ENCODE assay signal across 1 cellular context in the genomic region with DNA sequence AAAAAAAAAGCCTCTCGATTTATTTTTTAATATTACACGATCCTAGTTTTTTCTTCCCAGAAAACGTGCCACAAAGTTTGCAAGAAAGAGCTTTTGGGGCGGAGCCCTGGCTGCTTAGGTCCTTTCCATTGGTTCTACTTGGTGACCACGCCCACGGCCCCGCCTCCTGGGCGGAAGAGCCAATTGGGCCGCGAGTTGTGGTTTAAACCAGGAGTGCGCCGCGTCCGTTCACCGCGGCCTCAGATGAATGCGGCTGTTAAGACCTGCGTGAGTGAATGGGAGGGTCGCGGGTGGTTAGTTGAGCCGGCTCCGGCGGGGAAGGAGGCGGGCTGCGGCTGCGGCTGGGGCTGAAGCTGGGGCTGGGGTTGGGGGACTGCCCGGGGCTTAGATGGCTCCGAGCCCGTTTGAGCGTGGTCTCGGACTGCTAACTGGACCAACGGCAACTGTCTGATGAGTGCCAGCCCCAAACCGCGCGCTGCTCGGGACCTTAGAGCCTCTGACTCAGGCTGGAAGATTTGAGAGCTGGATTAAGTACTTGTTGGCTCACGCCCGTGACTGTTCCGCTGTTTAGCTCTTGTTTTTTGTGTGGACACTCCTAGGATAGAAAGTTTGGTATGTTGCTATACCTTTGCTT.
A peak's percentile ranks its signal among the peaks of the same experiment; 100 is the strongest.
TF ChIP-seq lines count a peak whose summit lies in the region.

A gene (plus strand): TSS at position 231 of the 634 bp plus-strand sequence. CDS start 458 bp downstream, outside the sequence.

TF ChIP-seq in HepG2, 621 proteins besides CTCF, POLR2A, EP300 and RAD21 (continued from another document and continues in another):
- TF ChIP-seq, protein P1, sequence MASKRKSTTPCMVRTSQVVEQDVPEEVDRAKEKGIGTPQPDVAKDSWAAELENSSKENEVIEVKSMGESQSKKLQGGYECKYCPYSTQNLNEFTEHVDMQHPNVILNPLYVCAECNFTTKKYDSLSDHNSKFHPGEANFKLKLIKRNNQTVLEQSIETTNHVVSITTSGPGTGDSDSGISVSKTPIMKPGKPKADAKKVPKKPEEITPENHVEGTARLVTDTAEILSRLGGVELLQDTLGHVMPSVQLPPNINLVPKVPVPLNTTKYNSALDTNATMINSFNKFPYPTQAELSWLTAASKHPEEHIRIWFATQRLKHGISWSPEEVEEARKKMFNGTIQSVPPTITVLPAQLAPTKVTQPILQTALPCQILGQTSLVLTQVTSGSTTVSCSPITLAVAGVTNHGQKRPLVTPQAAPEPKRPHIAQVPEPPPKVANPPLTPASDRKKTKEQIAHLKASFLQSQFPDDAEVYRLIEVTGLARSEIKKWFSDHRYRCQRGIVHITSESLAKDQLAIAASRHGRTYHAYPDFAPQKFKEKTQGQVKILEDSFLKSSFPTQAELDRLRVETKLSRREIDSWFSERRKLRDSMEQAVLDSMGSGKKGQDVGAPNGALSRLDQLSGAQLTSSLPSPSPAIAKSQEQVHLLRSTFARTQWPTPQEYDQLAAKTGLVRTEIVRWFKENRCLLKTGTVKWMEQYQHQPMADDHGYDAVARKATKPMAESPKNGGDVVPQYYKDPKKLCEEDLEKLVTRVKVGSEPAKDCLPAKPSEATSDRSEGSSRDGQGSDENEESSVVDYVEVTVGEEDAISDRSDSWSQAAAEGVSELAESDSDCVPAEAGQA (IDR thresholded peaks at IDR 0.05; ENCODE audit: low read depth), result no peak
- TF ChIP-seq, protein P1 (CRISPR knock-in tag; IDR thresholded peaks at IDR 0.05; ENCODE audit: borderline replicate concordance), result no peak
- TF ChIP-seq, protein P2, sequence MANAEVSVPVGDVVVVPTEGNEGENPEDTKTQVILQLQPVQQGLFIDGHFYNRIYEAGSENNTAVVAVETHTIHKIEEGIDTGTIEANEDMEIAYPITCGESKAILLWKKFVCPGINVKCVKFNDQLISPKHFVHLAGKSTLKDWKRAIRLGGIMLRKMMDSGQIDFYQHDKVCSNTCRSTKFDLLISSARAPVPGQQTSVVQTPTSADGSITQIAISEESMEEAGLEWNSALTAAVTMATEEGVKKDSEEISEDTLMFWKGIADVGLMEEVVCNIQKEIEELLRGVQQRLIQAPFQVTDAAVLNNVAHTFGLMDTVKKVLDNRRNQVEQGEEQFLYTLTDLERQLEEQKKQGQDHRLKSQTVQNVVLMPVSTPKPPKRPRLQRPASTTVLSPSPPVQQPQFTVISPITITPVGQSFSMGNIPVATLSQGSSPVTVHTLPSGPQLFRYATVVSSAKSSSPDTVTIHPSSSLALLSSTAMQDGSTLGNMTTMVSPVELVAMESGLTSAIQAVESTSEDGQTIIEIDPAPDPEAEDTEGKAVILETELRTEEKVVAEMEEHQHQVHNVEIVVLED (CRISPR knock-in tag; IDR thresholded peaks at IDR 0.05; ENCODE audit: borderline replicate concordance), result peak; percentile 33; the same call in 1 of the 2 replicates
- TF ChIP-seq, protein P3, sequence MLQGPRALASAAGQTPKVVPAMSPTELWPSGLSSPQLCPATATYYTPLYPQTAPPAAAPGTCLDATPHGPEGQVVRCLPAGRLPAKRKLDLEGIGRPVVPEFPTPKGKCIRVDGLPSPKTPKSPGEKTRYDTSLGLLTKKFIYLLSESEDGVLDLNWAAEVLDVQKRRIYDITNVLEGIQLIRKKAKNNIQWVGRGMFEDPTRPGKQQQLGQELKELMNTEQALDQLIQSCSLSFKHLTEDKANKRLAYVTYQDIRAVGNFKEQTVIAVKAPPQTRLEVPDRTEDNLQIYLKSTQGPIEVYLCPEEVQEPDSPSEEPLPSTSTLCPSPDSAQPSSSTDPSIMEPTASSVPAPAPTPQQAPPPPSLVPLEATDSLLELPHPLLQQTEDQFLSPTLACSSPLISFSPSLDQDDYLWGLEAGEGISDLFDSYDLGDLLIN (CRISPR knock-in tag; IDR thresholded peaks at IDR 0.05; ENCODE audit: borderline replicate concordance), result peak; percentile 31; the same call in 1 of the 2 replicates
- TF ChIP-seq ZNF672 (CRISPR knock-in tag; IDR thresholded peaks at IDR 0.05) (no peak), HOXD1 (CRISPR knock-in tag; IDR thresholded peaks at IDR 0.05) (no peak), CHCHD3 (CRISPR knock-in tag; IDR thresholded peaks at IDR 0.05) (no peak), ZMYM3 (CRISPR knock-in tag; IDR thresholded peaks at IDR 0.05) (no peak), CC2D1A (CRISPR knock-in tag; IDR thresholded peaks at IDR 0.05) (peak; percentile 73; the same call in 1 of the 2 replicates), ZNF260 (CRISPR knock-in tag; IDR thresholded peaks at IDR 0.05; ENCODE audit: borderline replicate concordance, low read depth) (no peak), NFYB (CRISPR knock-in tag; IDR thresholded peaks at IDR 0.05) (peak; percentile 76), KLF16 (CRISPR knock-in tag; IDR thresholded peaks at IDR 0.05) (peak in 1 of 2 experiments; percentile 67; a peak in 2 of 4 replicates), ZNF292 (CRISPR knock-in tag; IDR thresholded peaks at IDR 0.05; ENCODE audit: borderline replicate concordance, low read depth) (no peak), ZNF552 (CRISPR knock-in tag; IDR thresholded peaks at IDR 0.05; ENCODE audit: borderline replicate concordance) (no peak), ZNF589 (CRISPR knock-in tag; conservative IDR thresholded peaks at IDR 0.05) (no peak), DPF2 (CRISPR knock-in tag; IDR thresholded peaks at IDR 0.05; ENCODE audit: borderline replicate concordance, low read depth) (no peak), GFI1 (CRISPR knock-in tag; IDR thresholded peaks at IDR 0.05; ENCODE audit: borderline replicate concordance) (no peak), ZNF652 (CRISPR knock-in tag; IDR thresholded peaks at IDR 0.05; ENCODE audit: borderline replicate concordance, low read depth) (no peak), U2AF2 (IDR thresholded peaks at IDR 0.05; ENCODE audit: low read depth, low read length) (no peak), ZMYM4 (CRISPR knock-in tag; IDR thresholded peaks at IDR 0.05) (peak; percentile 74), FOXK2 (IDR thresholded peaks at IDR 0.05) (no peak), NONO (IDR thresholded peaks at IDR 0.05) (no peak), NONO (CRISPR knock-in tag; conservative IDR thresholded peaks at IDR 0.05) (0 out of 2 replicates have a peak, but pooled peaks have one; percentile 50), ZNF343 (CRISPR knock-in tag; IDR thresholded peaks at IDR 0.05) (no peak), ZNF775 (CRISPR knock-in tag; IDR thresholded peaks at IDR 0.05; ENCODE audit: borderline replicate concordance) (no peak), ZNF326 (CRISPR knock-in tag; IDR thresholded peaks at IDR 0.05; ENCODE audit: borderline replicate concordance) (no peak), MBD4 (IDR thresholded peaks at IDR 0.05; ENCODE audit: borderline replicate concordance, low read length) (no peak), REL (CRISPR knock-in tag; conservative IDR thresholded peaks at IDR 0.05) (0 out of 2 replicates have a peak, but pooled peaks have one; percentile 59), ZNF24 (IDR thresholded peaks at IDR 0.05) (no peak), ZKSCAN5 (CRISPR knock-in tag; IDR thresholded peaks at IDR 0.05) (no peak)
- TF ChIP-seq, protein P4, sequence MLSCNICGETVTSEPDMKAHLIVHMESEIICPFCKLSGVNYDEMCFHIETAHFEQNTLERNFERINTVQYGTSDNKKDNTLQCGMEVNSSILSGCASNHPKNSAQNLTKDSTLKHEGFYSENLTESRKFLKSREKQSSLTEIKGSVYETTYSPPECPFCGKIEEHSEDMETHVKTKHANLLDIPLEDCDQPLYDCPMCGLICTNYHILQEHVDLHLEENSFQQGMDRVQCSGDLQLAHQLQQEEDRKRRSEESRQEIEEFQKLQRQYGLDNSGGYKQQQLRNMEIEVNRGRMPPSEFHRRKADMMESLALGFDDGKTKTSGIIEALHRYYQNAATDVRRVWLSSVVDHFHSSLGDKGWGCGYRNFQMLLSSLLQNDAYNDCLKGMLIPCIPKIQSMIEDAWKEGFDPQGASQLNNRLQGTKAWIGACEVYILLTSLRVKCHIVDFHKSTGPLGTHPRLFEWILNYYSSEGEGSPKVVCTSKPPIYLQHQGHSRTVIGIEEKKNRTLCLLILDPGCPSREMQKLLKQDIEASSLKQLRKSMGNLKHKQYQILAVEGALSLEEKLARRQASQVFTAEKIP (CRISPR knock-in tag; IDR thresholded peaks at IDR 0.05; ENCODE audit: borderline replicate concordance), result no peak
- TF ChIP-seq, protein P5, sequence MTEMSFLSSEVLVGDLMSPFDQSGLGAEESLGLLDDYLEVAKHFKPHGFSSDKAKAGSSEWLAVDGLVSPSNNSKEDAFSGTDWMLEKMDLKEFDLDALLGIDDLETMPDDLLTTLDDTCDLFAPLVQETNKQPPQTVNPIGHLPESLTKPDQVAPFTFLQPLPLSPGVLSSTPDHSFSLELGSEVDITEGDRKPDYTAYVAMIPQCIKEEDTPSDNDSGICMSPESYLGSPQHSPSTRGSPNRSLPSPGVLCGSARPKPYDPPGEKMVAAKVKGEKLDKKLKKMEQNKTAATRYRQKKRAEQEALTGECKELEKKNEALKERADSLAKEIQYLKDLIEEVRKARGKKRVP (CRISPR knock-in tag; IDR thresholded peaks at IDR 0.05), result no peak
- TF ChIP-seq, protein P6, sequence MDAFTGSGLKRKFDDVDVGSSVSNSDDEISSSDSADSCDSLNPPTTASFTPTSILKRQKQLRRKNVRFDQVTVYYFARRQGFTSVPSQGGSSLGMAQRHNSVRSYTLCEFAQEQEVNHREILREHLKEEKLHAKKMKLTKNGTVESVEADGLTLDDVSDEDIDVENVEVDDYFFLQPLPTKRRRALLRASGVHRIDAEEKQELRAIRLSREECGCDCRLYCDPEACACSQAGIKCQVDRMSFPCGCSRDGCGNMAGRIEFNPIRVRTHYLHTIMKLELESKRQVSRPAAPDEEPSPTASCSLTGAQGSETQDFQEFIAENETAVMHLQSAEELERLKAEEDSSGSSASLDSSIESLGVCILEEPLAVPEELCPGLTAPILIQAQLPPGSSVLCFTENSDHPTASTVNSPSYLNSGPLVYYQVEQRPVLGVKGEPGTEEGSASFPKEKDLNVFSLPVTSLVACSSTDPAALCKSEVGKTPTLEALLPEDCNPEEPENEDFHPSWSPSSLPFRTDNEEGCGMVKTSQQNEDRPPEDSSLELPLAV (CRISPR knock-in tag; conservative IDR thresholded peaks at IDR 0.05; ENCODE audit: low read depth), result no peak
- TF ChIP-seq, protein P7, sequence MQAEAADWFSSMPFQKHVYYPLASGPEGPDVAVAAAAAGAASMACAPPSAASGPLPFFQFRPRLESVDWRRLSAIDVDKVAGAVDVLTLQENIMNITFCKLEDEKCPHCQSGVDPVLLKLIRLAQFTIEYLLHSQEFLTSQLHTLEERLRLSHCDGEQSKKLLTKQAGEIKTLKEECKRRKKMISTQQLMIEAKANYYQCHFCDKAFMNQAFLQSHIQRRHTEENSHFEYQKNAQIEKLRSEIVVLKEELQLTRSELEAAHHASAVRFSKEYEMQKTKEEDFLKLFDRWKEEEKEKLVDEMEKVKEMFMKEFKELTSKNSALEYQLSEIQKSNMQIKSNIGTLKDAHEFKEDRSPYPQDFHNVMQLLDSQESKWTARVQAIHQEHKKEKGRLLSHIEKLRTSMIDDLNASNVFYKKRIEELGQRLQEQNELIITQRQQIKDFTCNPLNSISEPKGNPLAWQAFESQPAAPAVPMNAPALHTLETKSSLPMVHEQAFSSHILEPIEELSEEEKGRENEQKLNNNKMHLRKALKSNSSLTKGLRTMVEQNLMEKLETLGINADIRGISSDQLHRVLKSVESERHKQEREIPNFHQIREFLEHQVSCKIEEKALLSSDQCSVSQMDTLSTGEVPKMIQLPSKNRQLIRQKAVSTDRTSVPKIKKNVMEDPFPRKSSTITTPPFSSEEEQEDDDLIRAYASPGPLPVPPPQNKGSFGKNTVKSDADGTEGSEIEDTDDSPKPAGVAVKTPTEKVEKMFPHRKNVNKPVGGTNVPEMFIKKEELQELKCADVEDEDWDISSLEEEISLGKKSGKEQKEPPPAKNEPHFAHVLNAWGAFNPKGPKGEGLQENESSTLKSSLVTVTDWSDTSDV (CRISPR knock-in tag; IDR thresholded peaks at IDR 0.05), result no peak
- TF ChIP-seq, protein P8, sequence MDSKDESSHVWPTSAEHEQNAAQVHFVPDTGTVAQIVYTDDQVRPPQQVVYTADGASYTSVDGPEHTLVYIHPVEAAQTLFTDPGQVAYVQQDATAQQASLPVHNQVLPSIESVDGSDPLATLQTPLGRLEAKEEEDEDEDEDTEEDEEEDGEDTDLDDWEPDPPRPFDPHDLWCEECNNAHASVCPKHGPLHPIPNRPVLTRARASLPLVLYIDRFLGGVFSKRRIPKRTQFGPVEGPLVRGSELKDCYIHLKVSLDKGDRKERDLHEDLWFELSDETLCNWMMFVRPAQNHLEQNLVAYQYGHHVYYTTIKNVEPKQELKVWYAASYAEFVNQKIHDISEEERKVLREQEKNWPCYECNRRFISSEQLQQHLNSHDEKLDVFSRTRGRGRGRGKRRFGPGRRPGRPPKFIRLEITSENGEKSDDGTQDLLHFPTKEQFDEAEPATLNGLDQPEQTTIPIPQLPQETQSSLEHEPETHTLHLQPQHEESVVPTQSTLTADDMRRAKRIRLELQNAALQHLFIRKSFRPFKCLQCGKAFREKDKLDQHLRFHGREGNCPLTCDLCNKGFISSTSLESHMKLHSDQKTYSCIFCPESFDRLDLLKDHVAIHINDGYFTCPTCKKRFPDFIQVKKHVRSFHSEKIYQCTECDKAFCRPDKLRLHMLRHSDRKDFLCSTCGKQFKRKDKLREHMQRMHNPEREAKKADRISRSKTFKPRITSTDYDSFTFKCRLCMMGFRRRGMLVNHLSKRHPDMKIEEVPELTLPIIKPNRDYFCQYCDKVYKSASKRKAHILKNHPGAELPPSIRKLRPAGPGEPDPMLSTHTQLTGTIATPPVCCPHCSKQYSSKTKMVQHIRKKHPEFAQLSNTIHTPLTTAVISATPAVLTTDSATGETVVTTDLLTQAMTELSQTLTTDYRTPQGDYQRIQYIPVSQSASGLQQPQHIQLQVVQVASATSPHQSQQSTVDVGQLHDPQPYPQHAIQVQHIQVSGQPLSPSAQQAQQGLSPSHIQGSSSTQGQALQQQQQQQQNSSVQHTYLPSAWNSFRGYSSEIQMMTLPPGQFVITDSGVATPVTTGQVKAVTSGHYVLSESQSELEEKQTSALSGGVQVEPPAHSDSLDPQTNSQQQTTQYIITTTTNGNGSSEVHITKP (CRISPR knock-in tag; IDR thresholded peaks at IDR 0.05; ENCODE audit: low read depth), result no peak
- TF ChIP-seq, protein P9, sequence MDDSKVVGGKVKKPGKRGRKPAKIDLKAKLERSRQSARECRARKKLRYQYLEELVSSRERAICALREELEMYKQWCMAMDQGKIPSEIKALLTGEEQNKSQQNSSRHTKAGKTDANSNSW (CRISPR knock-in tag; IDR thresholded peaks at IDR 0.05; ENCODE audit: borderline replicate concordance), result no peak
